In the genomic region with DNA sequence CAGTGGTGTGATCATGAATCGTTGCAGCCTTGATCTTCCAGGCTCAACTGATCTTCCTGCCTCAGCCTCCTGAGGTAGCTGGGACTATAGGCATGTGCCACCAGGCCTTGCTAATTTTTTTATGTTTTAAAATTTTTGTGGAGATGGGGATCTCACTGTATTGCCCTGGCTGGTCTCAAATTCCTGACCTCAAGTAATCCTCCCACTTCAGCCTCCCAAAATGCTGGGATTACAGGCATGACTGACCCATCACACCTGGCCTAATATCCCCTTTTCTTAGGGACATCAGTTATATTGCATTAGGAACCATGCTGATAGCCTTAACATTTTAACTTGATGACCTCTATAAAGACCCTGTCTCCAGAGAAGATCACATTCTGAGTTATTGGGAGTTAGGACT, we compare ENCODE assay signal across 1 cellular context.
TF ChIP-seq lines count a peak whose summit lies in the region.

No MANE protein-coding gene starts in this region.

TF ChIP-seq in H1, 55 proteins besides CTCF, POLR2A, EP300 and RAD21:
- TF ChIP-seq, protein P1, sequence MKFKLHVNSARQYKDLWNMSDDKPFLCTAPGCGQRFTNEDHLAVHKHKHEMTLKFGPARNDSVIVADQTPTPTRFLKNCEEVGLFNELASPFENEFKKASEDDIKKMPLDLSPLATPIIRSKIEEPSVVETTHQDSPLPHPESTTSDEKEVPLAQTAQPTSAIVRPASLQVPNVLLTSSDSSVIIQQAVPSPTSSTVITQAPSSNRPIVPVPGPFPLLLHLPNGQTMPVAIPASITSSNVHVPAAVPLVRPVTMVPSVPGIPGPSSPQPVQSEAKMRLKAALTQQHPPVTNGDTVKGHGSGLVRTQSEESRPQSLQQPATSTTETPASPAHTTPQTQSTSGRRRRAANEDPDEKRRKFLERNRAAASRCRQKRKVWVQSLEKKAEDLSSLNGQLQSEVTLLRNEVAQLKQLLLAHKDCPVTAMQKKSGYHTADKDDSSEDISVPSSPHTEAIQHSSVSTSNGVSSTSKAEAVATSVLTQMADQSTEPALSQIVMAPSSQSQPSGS (IDR thresholded peaks at IDR 0.05; ENCODE audit: low read length), result no peak
- TF ChIP-seq SP4 (IDR thresholded peaks at IDR 0.05; ENCODE audit: low read length) (no peak), NRF1 (IDR thresholded peaks at IDR 0.05; ENCODE audit: low read depth, low read length) (no peak), JUN (IDR thresholded peaks at IDR 0.05; ENCODE audit: low read depth, low read length) (no peak), YY1 (IDR thresholded peaks at IDR 0.05; ENCODE audit: low read depth, low read length) (no peak), GTF2F1 (IDR thresholded peaks at IDR 0.05; ENCODE audit: borderline replicate concordance, low read depth, low read length) (no peak), EGR1 (IDR thresholded peaks at IDR 0.05; ENCODE audit: borderline replicate concordance, low read depth, low read length) (no peak), TAF1 (IDR thresholded peaks at IDR 0.05; ENCODE audit: low read depth, low read length) (no peak), SAP30 (IDR thresholded peaks at IDR 0.05; ENCODE audit: insufficient read depth, insufficient replicate concordance, low read length) (no peak), KDM1A (IDR thresholded peaks at IDR 0.05; ENCODE audit: borderline replicate concordance, low read length) (no peak), PHF8 (conservative IDR thresholded peaks at IDR 0.05; ENCODE audit: low read depth, low read length) (no peak), SIN3A (conservative IDR thresholded peaks at IDR 0.05 in 1 of 2, IDR thresholded peaks at IDR 0.05 in 1 of 2; ENCODE audit: low read depth in 1 of 2, low read length in 2 of 2) (no peak), KDM4A (IDR thresholded peaks at IDR 0.05; ENCODE audit: low read depth, low read length, severe bottlenecking) (no peak), SIRT6 (IDR thresholded peaks at IDR 0.05; ENCODE audit: low read length) (no peak), ZNF274 (IDR thresholded peaks at IDR 0.05; ENCODE audit: borderline replicate concordance, extremely low read depth, low read length) (no peak), HDAC6 (IDR thresholded peaks at IDR 0.05; ENCODE audit: low read depth, low read length) (no peak), EZH2 (IDR thresholded peaks at IDR 0.05; ENCODE audit: low read depth, low read length, severe bottlenecking) (no peak), CTBP2 (IDR thresholded peaks at IDR 0.05; ENCODE audit: borderline replicate concordance, insufficient read depth, insufficient read length, low read length) (no peak), TCF12 (IDR thresholded peaks at IDR 0.05; ENCODE audit: low read depth, low read length) (no peak)
- TF ChIP-seq, protein P2, sequence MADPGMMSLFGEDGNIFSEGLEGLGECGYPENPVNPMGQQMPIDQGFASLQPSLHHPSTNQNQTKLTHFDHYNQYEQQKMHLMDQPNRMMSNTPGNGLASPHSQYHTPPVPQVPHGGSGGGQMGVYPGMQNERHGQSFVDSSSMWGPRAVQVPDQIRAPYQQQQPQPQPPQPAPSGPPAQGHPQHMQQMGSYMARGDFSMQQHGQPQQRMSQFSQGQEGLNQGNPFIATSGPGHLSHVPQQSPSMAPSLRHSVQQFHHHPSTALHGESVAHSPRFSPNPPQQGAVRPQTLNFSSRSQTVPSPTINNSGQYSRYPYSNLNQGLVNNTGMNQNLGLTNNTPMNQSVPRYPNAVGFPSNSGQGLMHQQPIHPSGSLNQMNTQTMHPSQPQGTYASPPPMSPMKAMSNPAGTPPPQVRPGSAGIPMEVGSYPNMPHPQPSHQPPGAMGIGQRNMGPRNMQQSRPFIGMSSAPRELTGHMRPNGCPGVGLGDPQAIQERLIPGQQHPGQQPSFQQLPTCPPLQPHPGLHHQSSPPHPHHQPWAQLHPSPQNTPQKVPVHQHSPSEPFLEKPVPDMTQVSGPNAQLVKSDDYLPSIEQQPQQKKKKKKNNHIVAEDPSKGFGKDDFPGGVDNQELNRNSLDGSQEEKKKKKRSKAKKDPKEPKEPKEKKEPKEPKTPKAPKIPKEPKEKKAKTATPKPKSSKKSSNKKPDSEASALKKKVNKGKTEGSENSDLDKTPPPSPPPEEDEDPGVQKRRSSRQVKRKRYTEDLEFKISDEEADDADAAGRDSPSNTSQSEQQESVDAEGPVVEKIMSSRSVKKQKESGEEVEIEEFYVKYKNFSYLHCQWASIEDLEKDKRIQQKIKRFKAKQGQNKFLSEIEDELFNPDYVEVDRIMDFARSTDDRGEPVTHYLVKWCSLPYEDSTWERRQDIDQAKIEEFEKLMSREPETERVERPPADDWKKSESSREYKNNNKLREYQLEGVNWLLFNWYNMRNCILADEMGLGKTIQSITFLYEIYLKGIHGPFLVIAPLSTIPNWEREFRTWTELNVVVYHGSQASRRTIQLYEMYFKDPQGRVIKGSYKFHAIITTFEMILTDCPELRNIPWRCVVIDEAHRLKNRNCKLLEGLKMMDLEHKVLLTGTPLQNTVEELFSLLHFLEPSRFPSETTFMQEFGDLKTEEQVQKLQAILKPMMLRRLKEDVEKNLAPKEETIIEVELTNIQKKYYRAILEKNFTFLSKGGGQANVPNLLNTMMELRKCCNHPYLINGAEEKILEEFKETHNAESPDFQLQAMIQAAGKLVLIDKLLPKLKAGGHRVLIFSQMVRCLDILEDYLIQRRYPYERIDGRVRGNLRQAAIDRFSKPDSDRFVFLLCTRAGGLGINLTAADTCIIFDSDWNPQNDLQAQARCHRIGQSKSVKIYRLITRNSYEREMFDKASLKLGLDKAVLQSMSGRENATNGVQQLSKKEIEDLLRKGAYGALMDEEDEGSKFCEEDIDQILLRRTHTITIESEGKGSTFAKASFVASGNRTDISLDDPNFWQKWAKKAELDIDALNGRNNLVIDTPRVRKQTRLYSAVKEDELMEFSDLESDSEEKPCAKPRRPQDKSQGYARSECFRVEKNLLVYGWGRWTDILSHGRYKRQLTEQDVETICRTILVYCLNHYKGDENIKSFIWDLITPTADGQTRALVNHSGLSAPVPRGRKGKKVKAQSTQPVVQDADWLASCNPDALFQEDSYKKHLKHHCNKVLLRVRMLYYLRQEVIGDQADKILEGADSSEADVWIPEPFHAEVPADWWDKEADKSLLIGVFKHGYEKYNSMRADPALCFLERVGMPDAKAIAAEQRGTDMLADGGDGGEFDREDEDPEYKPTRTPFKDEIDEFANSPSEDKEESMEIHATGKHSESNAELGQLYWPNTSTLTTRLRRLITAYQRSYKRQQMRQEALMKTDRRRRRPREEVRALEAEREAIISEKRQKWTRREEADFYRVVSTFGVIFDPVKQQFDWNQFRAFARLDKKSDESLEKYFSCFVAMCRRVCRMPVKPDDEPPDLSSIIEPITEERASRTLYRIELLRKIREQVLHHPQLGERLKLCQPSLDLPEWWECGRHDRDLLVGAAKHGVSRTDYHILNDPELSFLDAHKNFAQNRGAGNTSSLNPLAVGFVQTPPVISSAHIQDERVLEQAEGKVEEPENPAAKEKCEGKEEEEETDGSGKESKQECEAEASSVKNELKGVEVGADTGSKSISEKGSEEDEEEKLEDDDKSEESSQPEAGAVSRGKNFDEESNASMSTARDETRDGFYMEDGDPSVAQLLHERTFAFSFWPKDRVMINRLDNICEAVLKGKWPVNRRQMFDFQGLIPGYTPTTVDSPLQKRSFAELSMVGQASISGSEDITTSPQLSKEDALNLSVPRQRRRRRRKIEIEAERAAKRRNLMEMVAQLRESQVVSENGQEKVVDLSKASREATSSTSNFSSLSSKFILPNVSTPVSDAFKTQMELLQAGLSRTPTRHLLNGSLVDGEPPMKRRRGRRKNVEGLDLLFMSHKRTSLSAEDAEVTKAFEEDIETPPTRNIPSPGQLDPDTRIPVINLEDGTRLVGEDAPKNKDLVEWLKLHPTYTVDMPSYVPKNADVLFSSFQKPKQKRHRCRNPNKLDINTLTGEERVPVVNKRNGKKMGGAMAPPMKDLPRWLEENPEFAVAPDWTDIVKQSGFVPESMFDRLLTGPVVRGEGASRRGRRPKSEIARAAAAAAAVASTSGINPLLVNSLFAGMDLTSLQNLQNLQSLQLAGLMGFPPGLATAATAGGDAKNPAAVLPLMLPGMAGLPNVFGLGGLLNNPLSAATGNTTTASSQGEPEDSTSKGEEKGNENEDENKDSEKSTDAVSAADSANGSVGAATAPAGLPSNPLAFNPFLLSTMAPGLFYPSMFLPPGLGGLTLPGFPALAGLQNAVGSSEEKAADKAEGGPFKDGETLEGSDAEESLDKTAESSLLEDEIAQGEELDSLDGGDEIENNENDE (IDR thresholded peaks at IDR 0.05; ENCODE audit: insufficient replicate concordance, low read length), result no peak
